ENCODE assay signal across 1 cellular context in the genomic region with DNA sequence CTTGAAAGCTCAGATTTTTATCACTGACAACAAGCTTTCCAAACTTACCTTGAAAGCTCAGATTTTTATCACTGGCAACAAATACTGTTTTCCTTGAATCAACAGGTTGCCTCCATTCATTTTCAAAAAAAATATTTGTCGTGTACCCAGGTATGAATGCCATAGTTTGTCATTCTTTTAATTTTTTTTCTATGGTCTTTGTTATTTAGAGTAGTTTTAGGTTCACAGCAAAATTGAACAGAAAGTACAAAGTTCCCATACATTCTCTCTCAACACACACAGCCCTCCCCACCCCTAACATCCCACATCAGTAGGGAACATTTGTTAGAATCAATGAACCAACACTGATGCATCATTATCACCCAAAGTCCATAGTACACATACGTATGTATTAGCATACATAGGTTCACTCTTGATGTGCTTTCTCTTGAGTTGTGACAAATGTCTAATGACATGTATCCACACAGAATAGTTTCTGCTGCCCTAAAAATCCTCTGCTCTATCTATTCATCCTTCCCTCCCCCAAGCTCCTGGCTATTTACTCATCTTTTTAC.
TF ChIP-seq lines count a peak whose summit lies in the region.

No MANE protein-coding gene starts in this region.

TF ChIP-seq in HepG2, 621 proteins besides CTCF, POLR2A, EP300 and RAD21 (continued from another document):
- TF ChIP-seq NR2F6 (IDR thresholded peaks at IDR 0.05) = peak; percentile 44
- peak; percentile 42; the same call in 1 of the 2 replicates for TF ChIP-seq NR2F6 (CRISPR knock-in tag; IDR thresholded peaks at IDR 0.05)
- TF ChIP-seq GATA4 (IDR thresholded peaks at IDR 0.05; ENCODE audit: borderline replicate concordance, low read depth) = peak; percentile 54; the same call in 1 of the 2 replicates
- TF ChIP-seq ZNF747 (CRISPR knock-in tag; IDR thresholded peaks at IDR 0.05; ENCODE audit: borderline replicate concordance) = no peak
- TF ChIP-seq, protein P1, sequence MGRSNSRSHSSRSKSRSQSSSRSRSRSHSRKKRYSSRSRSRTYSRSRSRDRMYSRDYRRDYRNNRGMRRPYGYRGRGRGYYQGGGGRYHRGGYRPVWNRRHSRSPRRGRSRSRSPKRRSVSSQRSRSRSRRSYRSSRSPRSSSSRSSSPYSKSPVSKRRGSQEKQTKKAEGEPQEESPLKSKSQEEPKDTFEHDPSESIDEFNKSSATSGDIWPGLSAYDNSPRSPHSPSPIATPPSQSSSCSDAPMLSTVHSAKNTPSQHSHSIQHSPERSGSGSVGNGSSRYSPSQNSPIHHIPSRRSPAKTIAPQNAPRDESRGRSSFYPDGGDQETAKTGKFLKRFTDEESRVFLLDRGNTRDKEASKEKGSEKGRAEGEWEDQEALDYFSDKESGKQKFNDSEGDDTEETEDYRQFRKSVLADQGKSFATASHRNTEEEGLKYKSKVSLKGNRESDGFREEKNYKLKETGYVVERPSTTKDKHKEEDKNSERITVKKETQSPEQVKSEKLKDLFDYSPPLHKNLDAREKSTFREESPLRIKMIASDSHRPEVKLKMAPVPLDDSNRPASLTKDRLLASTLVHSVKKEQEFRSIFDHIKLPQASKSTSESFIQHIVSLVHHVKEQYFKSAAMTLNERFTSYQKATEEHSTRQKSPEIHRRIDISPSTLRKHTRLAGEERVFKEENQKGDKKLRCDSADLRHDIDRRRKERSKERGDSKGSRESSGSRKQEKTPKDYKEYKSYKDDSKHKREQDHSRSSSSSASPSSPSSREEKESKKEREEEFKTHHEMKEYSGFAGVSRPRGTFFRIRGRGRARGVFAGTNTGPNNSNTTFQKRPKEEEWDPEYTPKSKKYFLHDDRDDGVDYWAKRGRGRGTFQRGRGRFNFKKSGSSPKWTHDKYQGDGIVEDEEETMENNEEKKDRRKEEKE (IDR thresholded peaks at IDR 0.05) = no peak
- TF ChIP-seq, protein P2, sequence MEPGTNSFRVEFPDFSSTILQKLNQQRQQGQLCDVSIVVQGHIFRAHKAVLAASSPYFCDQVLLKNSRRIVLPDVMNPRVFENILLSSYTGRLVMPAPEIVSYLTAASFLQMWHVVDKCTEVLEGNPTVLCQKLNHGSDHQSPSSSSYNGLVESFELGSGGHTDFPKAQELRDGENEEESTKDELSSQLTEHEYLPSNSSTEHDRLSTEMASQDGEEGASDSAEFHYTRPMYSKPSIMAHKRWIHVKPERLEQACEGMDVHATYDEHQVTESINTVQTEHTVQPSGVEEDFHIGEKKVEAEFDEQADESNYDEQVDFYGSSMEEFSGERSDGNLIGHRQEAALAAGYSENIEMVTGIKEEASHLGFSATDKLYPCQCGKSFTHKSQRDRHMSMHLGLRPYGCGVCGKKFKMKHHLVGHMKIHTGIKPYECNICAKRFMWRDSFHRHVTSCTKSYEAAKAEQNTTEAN (CRISPR knock-in tag; conservative IDR thresholded peaks at IDR 0.05) = 0 out of 2 replicates have a peak, but pooled peaks have one; percentile 49
- TF ChIP-seq ZNF678 (CRISPR knock-in tag; IDR thresholded peaks at IDR 0.05) = no peak
- 0 out of 2 replicates have a peak, but pooled peaks have one; percentile 37 for TF ChIP-seq ZNF264 (CRISPR knock-in tag; IDR thresholded peaks at IDR 0.05)
- TF ChIP-seq FOXJ3 (CRISPR knock-in tag; IDR thresholded peaks at IDR 0.05; ENCODE audit: borderline replicate concordance) = no peak; the same call in 1 of the 2 replicates
- TF ChIP-seq, protein P3, sequence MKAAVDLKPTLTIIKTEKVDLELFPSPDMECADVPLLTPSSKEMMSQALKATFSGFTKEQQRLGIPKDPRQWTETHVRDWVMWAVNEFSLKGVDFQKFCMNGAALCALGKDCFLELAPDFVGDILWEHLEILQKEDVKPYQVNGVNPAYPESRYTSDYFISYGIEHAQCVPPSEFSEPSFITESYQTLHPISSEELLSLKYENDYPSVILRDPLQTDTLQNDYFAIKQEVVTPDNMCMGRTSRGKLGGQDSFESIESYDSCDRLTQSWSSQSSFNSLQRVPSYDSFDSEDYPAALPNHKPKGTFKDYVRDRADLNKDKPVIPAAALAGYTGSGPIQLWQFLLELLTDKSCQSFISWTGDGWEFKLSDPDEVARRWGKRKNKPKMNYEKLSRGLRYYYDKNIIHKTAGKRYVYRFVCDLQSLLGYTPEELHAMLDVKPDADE (CRISPR knock-in tag; IDR thresholded peaks at IDR 0.05) = no peak
- TF ChIP-seq MIER2 (CRISPR knock-in tag; IDR thresholded peaks at IDR 0.05) = 0 out of 2 replicates have a peak, but pooled peaks have one; percentile 14
- TF ChIP-seq ZNF670 (CRISPR knock-in tag; IDR thresholded peaks at IDR 0.05; ENCODE audit: borderline replicate concordance) = 0 out of 2 replicates have a peak, but pooled peaks have one; percentile 62
- TF ChIP-seq, protein P4, sequence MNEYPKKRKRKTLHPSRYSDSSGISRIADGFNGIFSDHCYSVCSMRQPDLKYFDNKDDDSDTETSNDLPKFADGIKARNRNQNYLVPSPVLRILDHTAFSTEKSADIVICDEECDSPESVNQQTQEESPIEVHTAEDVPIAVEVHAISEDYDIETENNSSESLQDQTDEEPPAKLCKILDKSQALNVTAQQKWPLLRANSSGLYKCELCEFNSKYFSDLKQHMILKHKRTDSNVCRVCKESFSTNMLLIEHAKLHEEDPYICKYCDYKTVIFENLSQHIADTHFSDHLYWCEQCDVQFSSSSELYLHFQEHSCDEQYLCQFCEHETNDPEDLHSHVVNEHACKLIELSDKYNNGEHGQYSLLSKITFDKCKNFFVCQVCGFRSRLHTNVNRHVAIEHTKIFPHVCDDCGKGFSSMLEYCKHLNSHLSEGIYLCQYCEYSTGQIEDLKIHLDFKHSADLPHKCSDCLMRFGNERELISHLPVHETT (CRISPR knock-in tag; conservative IDR thresholded peaks at IDR 0.05) = 0 out of 2 replicates have a peak, but pooled peaks have one; percentile 7
- TF ChIP-seq NR2F1 (CRISPR knock-in tag; IDR thresholded peaks at IDR 0.05) = 0 out of 4 replicates have a peak, but pooled peaks of 1 of the 2 experiments have one; percentile 19
- TF ChIP-seq, protein P5, sequence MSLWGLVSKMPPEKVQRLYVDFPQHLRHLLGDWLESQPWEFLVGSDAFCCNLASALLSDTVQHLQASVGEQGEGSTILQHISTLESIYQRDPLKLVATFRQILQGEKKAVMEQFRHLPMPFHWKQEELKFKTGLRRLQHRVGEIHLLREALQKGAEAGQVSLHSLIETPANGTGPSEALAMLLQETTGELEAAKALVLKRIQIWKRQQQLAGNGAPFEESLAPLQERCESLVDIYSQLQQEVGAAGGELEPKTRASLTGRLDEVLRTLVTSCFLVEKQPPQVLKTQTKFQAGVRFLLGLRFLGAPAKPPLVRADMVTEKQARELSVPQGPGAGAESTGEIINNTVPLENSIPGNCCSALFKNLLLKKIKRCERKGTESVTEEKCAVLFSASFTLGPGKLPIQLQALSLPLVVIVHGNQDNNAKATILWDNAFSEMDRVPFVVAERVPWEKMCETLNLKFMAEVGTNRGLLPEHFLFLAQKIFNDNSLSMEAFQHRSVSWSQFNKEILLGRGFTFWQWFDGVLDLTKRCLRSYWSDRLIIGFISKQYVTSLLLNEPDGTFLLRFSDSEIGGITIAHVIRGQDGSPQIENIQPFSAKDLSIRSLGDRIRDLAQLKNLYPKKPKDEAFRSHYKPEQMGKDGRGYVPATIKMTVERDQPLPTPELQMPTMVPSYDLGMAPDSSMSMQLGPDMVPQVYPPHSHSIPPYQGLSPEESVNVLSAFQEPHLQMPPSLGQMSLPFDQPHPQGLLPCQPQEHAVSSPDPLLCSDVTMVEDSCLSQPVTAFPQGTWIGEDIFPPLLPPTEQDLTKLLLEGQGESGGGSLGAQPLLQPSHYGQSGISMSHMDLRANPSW (CRISPR knock-in tag; IDR thresholded peaks at IDR 0.05; ENCODE audit: borderline replicate concordance) = 0 out of 2 replicates have a peak, but pooled peaks have one; percentile 46
